7 cellular contexts compared by ENCODE assay signal in the genomic region with DNA sequence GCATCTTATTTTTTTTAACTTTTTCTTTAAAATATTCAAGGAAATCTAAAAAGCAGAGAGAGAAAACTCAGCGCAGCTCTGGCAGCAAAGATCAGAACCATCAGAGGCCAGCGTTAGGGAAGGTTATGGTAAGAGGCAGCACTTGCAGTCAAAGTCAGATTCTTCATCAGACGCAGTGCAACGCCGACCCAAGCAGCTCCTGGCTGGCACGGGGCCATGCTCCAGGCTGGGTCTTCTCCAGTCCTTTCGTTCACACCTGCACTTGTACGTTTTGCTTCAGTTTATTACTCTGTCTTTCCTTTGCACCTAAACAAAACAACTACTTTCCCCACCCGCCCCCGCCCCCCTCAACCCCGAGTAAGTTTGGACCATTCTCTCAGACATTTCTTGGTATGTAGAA.
"Had no signal": no experiment of that assay in that cellular context is flagged by ENCODE, and none has a peak within 500 bp of the region (broad histone marks: within the 10 kb centered on the region; RNA-seq: fewer than 3 reads in every experiment).

No MANE protein-coding gene starts in this region.

- H3K36me3 ChIP-seq: HAP-1 had no signal

- H2AFZ ChIP-seq: GM23248 had no signal

- H3K9ac ChIP-seq: GM23248, KMS-11 had no signal

- H3K4me3 ChIP-seq: GM23248, HAP-1 had no signal

- H3K4me2 ChIP-seq: KMS-11 had no signal

- H3K27ac ChIP-seq: GM23248, HL-60, KMS-11 had no signal

- DNase-seq: GOT3, H7, KBM-7 had no signal

- H3K4me1 ChIP-seq: HAP-1 had no signal

- H3K9me3 ChIP-seq: HAP-1 had no signal
